Comparison of ENCODE assay signal across 9 cellular contexts in genomic region chr3:143207338-143207961, GRCh38.
DNase-seq lines count a peak whose midpoint lies in the region; ATAC-seq and TF ChIP-seq lines count a peak whose summit lies in the region.
"Had no signal": no experiment of that assay in that cellular context is flagged by ENCODE, and none has a peak within 500 bp of the region (broad histone marks: within the 10 kb centered on the region; RNA-seq: fewer than 3 reads in every experiment).

No MANE protein-coding gene starts in this region.

- H3K4me3 Mint-ChIP-seq in nephron progenitor cell (peak overlapping the region; percentile 3), Caco-2 (ENCODE audit: unreplicated experiment) (no peak overlapping the region)
- H3K4me3 Mint-ChIP-seq: activated naive CD4-positive, alpha-beta T cell treated with anti-CD3 and anti-CD28 coated beads, Interleukin-2, amount 50 U/mL, for 24 hours had no signal

- intact Hi-C loops in Caco-2 (cut with micrococcal nuclease; ENCODE audit: unreplicated experiment): no loop called here

- BruUV-seq in Caco-2 (replicated peaks; lab: Mats Ljungman, UMichigan): no TSS peak

- H3K9me3 ChIP-seq in SJSA1 (replicated peaks) (no peaks in the 10 kb centered on the region), Caco-2 (no peaks in the 10 kb centered on the region)

- H3K4me3 ChIP-seq in SJSA1 (no peak overlapping the region), Caco-2 (ENCODE audit: low read depth, low read length) (no peak overlapping the region), H7 (ENCODE audit: insufficient read depth, low read depth, low read length) (no peak overlapping the region)

- DNase-seq in A172 (ENCODE audit: low spot score) (peak; percentile 63), SJSA1 (ENCODE audit: low read depth in 1 of 2, low spot score in 2 of 2) (peak; percentile 26 to 47), nephron progenitor cell (peak; percentile 28), Caco-2 (no peak), H7 (no peak)
- no peak for DNase-seq in activated naive CD4-positive, alpha-beta T cell treated with anti-CD3 and anti-CD28 coated beads, Interleukin-2, amount 50 U/mL, for 16 hours

- CTCF ChIA-PET in Caco-2 (lab: Charles Lee): no interaction called here

- TF ChIP-seq CTCF in nephron progenitor cell (IDR thresholded peaks at IDR 0.05) (no peak), Caco-2 (IDR thresholded peaks at IDR 0.05; ENCODE audit: insufficient read depth in 1 of 2, low read depth in 1 of 2, low read length in 1 of 2, severe bottlenecking in 1 of 2, unreplicated experiment in 1 of 2) (no peak)

- ATAC-seq in GM18867 (IDR thresholded peaks at IDR 0.05; ENCODE audit: unreplicated experiment): peak; percentile 87
- peak; percentile 81 for ATAC-seq in HG02981 (IDR thresholded peaks at IDR 0.05; ENCODE audit: unreplicated experiment)

- H3K27me3 Mint-ChIP-seq in nephron progenitor cell (ENCODE audit: low read depth, poor library complexity) (peaks cover 12% of the 10 kb centered on the region), Caco-2 (ENCODE audit: insufficient read depth, unreplicated experiment) (no peaks in the 10 kb centered on the region)
- H3K27me3 Mint-ChIP-seq: activated naive CD4-positive, alpha-beta T cell treated with anti-CD3 and anti-CD28 coated beads, Interleukin-2, amount 50 U/mL, for 24 hours had no signal

- no peak overlapping the region for H3K27ac ChIP-seq in SJSA1

- no peaks in the 10 kb centered on the region for H3K36me3 ChIP-seq in SJSA1
- no peaks in the 10 kb centered on the region for H3K36me3 ChIP-seq in Caco-2 (ENCODE audit: control insufficient read depth, insufficient read depth, low read length)
- no peaks in the 10 kb centered on the region for H3K36me3 ChIP-seq in H7 (replicated peaks; ENCODE audit: control insufficient read depth, insufficient read depth, low read length)

- H3K4me1 Mint-ChIP-seq in nephron progenitor cell (peaks cover 26% of the 10 kb centered on the region), Caco-2 (ENCODE audit: low read depth, unreplicated experiment) (no peaks in the 10 kb centered on the region)

- peak overlapping the region; percentile 71 for H3K27ac Mint-ChIP-seq in nephron progenitor cell
- H3K27ac Mint-ChIP-seq in Caco-2 (ENCODE audit: unreplicated experiment): no peak overlapping the region
- H3K27ac Mint-ChIP-seq: activated naive CD4-positive, alpha-beta T cell treated with anti-CD3 and anti-CD28 coated beads, Interleukin-2, amount 50 U/mL, for 24 hours had no signal

- H3K9me3 Mint-ChIP-seq in nephron progenitor cell (peaks cover 12% of the 10 kb centered on the region), Caco-2 (ENCODE audit: unreplicated experiment) (no peaks in the 10 kb centered on the region)
- H3K9me3 Mint-ChIP-seq: activated naive CD4-positive, alpha-beta T cell treated with anti-CD3 and anti-CD28 coated beads, Interleukin-2, amount 50 U/mL, for 24 hours had no signal

- POLR2A ChIA-PET in Caco-2 (lab: Charles Lee): no interaction called here

- H3K4me1 ChIP-seq in SJSA1 (replicated peaks) (peaks cover 9% of the 10 kb centered on the region), Caco-2 (no peaks in the 10 kb centered on the region)

- H3K36me3 Mint-ChIP-seq in nephron progenitor cell (ENCODE audit: low read depth) (peaks cover 8% of the 10 kb centered on the region), Caco-2 (ENCODE audit: insufficient read depth, unreplicated experiment) (no peaks in the 10 kb centered on the region)
- H3K36me3 Mint-ChIP-seq: activated naive CD4-positive, alpha-beta T cell treated with anti-CD3 and anti-CD28 coated beads, Interleukin-2, amount 50 U/mL, for 24 hours had no signal

- H3K27me3 ChIP-seq in SJSA1 (replicated peaks) (no peaks in the 10 kb centered on the region), Caco-2 (replicated peaks; ENCODE audit: control insufficient read depth, insufficient read depth, low read length) (no peaks in the 10 kb centered on the region), H7 (ENCODE audit: control insufficient read depth, insufficient read depth, low read length) (no peaks in the 10 kb centered on the region)

Comparison
In these comparisons a context has a peak if more than half of its experiments do, and no peak if none do; other contexts are left out.
1. DNase-seq: peak in A172 (single experiment), SJSA1 (2 of 2) and nephron progenitor cell (single experiment); none in activated naive CD4-positive, alpha-beta T cell treated with anti-CD3 and anti-CD28 coated beads, Interleukin-2, amount 50 U/mL, for 16 hours (single experiment), Caco-2 (0 of 2) and H7 (single experiment).